1 cellular context compared by ENCODE assay signal in genomic region chr1:221611930-221612777, GRCh38.
TF ChIP-seq lines count a peak whose summit lies in the region.

No MANE protein-coding gene starts in this region.

TF ChIP-seq in GM23338, 12 proteins besides CTCF, POLR2A, EP300 and RAD21 (continued from another document):
- TF ChIP-seq ZNF462 (CRISPR knock-in tag; IDR thresholded peaks at IDR 0.05) (no peak), ZNF114 (CRISPR knock-in tag; IDR thresholded peaks at IDR 0.05) (no peak)
TF ChIP-seq in GM23338: peak in this region for 0.
